Comparison of ENCODE assay signal across 22 cellular contexts in the genomic region with DNA sequence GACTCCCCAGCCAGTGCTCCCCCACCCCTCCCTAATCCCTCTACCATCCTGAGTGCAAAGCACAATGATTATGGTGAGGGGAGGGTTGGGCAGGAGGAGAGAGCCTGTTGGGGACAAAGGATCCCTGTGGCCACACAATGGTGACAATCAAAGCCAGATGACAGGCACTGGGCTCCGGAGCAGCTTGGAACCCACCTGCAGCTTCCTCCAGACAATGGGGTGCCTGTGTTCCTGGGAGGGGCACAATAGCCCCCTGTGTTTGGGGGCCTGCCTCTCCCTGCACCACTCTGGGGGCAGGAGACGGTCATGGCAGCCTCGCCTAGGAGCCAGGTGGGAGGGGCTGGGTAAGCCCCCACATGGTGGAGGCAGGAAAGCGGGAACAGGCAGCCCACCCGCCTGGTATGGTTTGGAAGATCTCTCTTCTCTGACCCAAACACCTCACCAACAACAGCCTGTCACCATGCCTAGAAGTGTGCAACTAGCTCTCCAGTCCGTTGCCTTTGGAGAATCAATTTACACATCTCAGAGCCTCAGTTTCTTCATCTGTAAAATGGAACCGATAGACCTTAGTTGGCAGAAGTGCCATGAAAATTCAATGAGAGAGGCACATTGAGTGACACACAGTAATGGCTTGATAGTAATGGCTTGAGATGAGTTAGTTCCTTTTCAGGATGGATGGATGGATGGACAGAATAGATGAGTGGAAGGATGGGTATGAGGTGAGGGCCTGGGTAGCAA.
"Had no signal": no experiment of that assay in that cellular context is flagged by ENCODE, and none has a peak within 500 bp of the region (broad histone marks: within the 10 kb centered on the region; RNA-seq: fewer than 3 reads in every experiment).

No MANE protein-coding gene starts in this region.

- H3K9me3 ChIP-seq: colonic mucosa, heart left ventricle, neutrophil, prostate gland, sigmoid colon, testis, upper lobe of right lung had no signal

- H3K4me3 ChIP-seq: colonic mucosa, heart left ventricle, prostate gland, sigmoid colon, testis, upper lobe of right lung had no signal

- DNase-seq: activated CD4-positive, alpha-beta memory T cell treated with anti-CD3 and anti-CD28 coated beads for 36 hours; activated CD4-positive, CD25-positive, alpha-beta regulatory T cell treated with anti-CD3 and anti-CD28 coated beads, Interleukin-2, amount 50 U/mL, for 72 hours; activated gamma-delta T cell treated with Interleukin-2 at 50 U/mL for 16 hours; activated naive CD8-positive, alpha-beta T cell treated with anti-CD3 and anti-CD28 coated beads, Interleukin-2, amount 10 ng/mL, durations not matched to agents 7 days and 5 days; activated T-cell treated with anti-CD3 and anti-CD28 coated beads, Interleukin-2, amount 50 U/mL, for 72 hours; colonic mucosa; effector CD4-positive, alpha-beta T cell; foreskin keratinocyte; heart left ventricle; naive B cell; sigmoid colon; stimulated activated CD4-positive, alpha-beta T cell treated with anti-CD3 and anti-CD28 coated beads, Interleukin-12 subunit alpha, Interleukin-12 subunit beta, amount 100 ng/mL, for 4 hours; stimulated activated CD4-positive, alpha-beta T cell treated with anti-CD3 and anti-CD28 coated beads, Interleukin-2, amount 100 ng/mL, for 48 hours; stimulated activated naive CD4-positive, alpha-beta T cell treated with Interleukin-2 at 50 U/mL for 16 hours; SW 1271; testis; upper lobe of right lung had no signal

- H3K27ac ChIP-seq: colonic mucosa, foreskin keratinocyte, heart left ventricle, neutrophil, prostate gland, sigmoid colon, testis, upper lobe of right lung had no signal

- H3K27me3 ChIP-seq: testis had no signal

- H3K4me1 ChIP-seq: foreskin keratinocyte, prostate gland, sigmoid colon, testis, upper lobe of right lung had no signal

- FAIRE-seq: astrocyte, endothelial cell of umbilical vein, keratinocyte had no signal

- ATAC-seq: activated T-cell treated with anti-CD3 and anti-CD28 coated beads, Interleukin-2, amount 50 U/mL, for 72 hours; heart left ventricle; upper lobe of right lung had no signal

- H3K36me3 ChIP-seq: colonic mucosa, heart left ventricle, neutrophil, prostate gland, sigmoid colon, upper lobe of right lung had no signal
